8 cellular contexts compared by ENCODE assay signal in the genomic region with DNA sequence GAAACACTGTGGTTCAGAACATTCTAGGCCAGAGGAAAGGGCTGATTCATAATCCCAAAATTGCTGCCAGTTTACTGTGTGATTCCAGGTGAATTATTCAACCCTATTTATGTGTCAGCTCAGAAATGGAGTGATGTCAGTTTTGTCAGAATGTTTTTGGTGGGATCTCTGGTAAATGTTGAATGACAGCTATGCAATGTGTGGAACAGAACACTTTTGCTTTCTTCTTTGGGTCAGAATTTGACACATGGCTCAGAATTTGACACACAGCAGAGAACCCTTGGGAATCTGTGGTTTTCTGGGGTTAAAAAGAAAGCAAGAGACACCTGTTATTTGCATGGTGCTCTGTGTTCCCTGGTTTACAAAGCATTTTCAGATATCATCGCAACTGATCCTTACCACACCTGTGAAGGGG. TPM values are rescaled to one million over a fixed set of nuclear protein-coding genes. Genes with fewer than 3 reads are reported as not detected.
DNase-seq lines count a peak whose midpoint lies in the region; ATAC-seq and TF ChIP-seq lines count a peak whose summit lies in the region.

No MANE protein-coding gene starts in this region.

- no peaks in the 10 kb centered on the region for H4K20me1 ChIP-seq in BLaER1 treated with 17β-estradiol and CSF1 and Interleukin-3, amounts not matched to agents 10 nM and 100 nM

- H3K4me2 ChIP-seq in BLaER1 treated with 17β-estradiol and CSF1 and Interleukin-3, amounts not matched to agents 10 nM and 100 nM = peak overlapping the region in 7 of 11 experiments; percentile 18 to 68 (median 63); a peak in 12 of 22 replicates

- no peak overlapping the region for H3K27ac ChIP-seq in BLaER1 treated with 17β-estradiol and CSF1 and Interleukin-3, amounts not matched to agents 10 nM and 100 nM

- H3K4me1 ChIP-seq in BLaER1 treated with 17β-estradiol and CSF1 and Interleukin-3, amounts not matched to agents 10 nM and 100 nM = peaks cover 11 to 34% (median 31%) of the 10 kb centered on the region in 10 experiments

- TF ChIP-seq CTCF in GM20000 (IDR thresholded peaks at IDR 0.05; ENCODE audit: extremely low read depth, missing control alignments) = no peak
- no peak for TF ChIP-seq CTCF in foreskin fibroblast (IDR thresholded peaks at IDR 0.05; ENCODE audit: low read depth, low read length)

- DNase-seq in GM20000 (ENCODE audit: low spot score) = peak; percentile 49
- peak; percentile 5 for DNase-seq in fibroblast of peridontal ligament (ENCODE audit: extremely low read depth)
- no peak for DNase-seq in foreskin fibroblast
- no peak for DNase-seq in dermis blood vessel endothelial cell
- DNase-seq in NCI-H1105 (lab: John Stamatoyannopoulos, UW) = no peak
- DNase-seq in superior temporal gyrus (ENCODE audit: extremely low spot score) = no peak

- peaks cover under 1 to 15% (median 5%) of the 10 kb centered on the region in 11 experiments; a peak in 15 of 22 replicates for H3K36me3 ChIP-seq in BLaER1 treated with 17β-estradiol and CSF1 and Interleukin-3, amounts not matched to agents 10 nM and 100 nM

- no peaks in the 10 kb centered on the region for H3K27me3 ChIP-seq in BLaER1 treated with 17β-estradiol and CSF1 and Interleukin-3, amounts not matched to agents 10 nM and 100 nM

- no peak overlapping the region for H3K9ac ChIP-seq in BLaER1 treated with 17β-estradiol and CSF1 and Interleukin-3, amounts not matched to agents 10 nM and 100 nM

- H3K9me3 ChIP-seq in BLaER1 treated with 17β-estradiol and CSF1 and Interleukin-3, amounts not matched to agents 10 nM and 100 nM (replicated peaks in 1 of 11) = peaks cover 0 to 6% (median 0%) of the 10 kb centered on the region in 11 experiments; a peak in 2 of 22 replicates

- ATAC-seq in HG03565 (IDR thresholded peaks at IDR 0.05; ENCODE audit: unreplicated experiment) = peak; percentile 47

- H3K4me3 ChIP-seq in BLaER1 treated with 17β-estradiol and CSF1 and Interleukin-3, amounts not matched to agents 10 nM and 100 nM = no peak overlapping the region
- no peak overlapping the region for H3K4me3 ChIP-seq in foreskin fibroblast (ENCODE audit: low read depth in 1 of 2, low read length in 2 of 2)

RNA-seq across cellular contexts. Expression of a gene that starts 1.6 kb away (rescaled TPM):
- total RNA-seq in dermis blood vessel endothelial cell = 31.0 and 32.9 TPM in 2 replicates

Comparison
In these comparisons a context has a peak if more than half of its experiments do, and no peak if none do; other contexts are left out.
1. DNase-seq: peak in GM20000 (single experiment) and fibroblast of peridontal ligament (single experiment); none in foreskin fibroblast (0 of 2), dermis blood vessel endothelial cell (single experiment), NCI-H1105 (single experiment) and superior temporal gyrus (single experiment).